Comparison of ENCODE assay signal across 1 cellular context in the genomic region with DNA sequence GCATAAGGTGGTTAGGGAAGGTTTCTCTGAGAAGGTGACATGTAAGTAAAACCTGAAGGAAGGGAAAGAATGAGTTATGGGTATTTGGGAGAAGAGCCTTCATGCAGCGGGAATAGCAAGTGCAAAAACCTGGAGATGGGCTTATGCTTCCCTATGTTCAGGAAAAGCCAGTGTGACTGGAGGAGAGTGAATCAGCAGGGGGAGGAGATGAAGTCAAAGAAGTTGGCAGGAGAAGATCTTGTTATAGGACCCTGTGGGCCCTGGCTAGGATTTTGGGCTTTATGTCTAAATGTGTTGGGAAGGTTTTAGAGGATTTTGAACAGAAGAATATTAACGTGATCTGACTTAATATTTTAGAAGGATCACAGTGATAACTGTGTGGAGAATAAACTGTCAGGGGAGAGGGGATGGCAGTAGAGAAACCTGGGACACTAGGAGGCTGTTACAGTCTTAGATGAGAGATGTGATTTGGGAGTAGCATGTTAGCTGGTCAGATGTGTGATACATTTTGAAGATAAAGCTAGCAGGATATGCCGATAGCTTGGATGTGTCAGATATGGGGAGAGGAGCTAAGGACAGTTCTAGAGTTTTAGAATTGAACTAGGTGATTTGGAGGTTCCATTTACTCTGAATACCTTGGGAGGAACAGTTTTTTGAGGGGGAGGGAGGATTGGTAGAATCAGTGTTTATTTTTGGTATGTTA.
TF ChIP-seq lines count a peak whose summit lies in the region.

No MANE protein-coding gene starts in this region.

TF ChIP-seq in IMR-90, 13 proteins besides CTCF, POLR2A, EP300 and RAD21 (continued from another document):
- TF ChIP-seq ELK1 (IDR thresholded peaks at IDR 0.05; ENCODE audit: borderline replicate concordance, low read depth, low read length), result no peak
